ENCODE assay signal across 14 cellular contexts in genomic region chr15:57509965-57510364, GRCh38.
DNase-seq lines count a peak whose midpoint lies in the region; TF ChIP-seq lines count a peak whose summit lies in the region.
"Had no signal": no experiment of that assay in that cellular context is flagged by ENCODE, and none has a peak within 500 bp of the region (broad histone marks: within the 10 kb centered on the region; RNA-seq: fewer than 3 reads in every experiment).

No MANE protein-coding gene starts in this region.

- POLR2A ChIA-PET in AG04450 (lab: Yijun Ruan, JAX): no interaction called here

- peaks cover 66% of the 10 kb centered on the region for H3K4me1 Mint-ChIP-seq in nephron
- H3K4me1 Mint-ChIP-seq: natural killer cell had no signal

- no peaks in the 10 kb centered on the region for H3K9me3 Mint-ChIP-seq in nephron
- H3K9me3 Mint-ChIP-seq: activated naive CD4-positive, alpha-beta T cell treated with anti-CD3 and anti-CD28 coated beads for 36 hours; natural killer cell had no signal

- peaks cover 7% of the 10 kb centered on the region for H3K27me3 Mint-ChIP-seq in nephron (ENCODE audit: low read depth)

- peak overlapping the region; percentile 39 for H3K27ac ChIP-seq in AG04450 (ENCODE audit: low read depth, low read length)
- H3K27ac ChIP-seq in caudate nucleus (ENCODE audit: low read depth, low read length): no peak overlapping the region
- H3K27ac ChIP-seq: GM23248, WERI-Rb-1 had no signal

- no peaks in the 10 kb centered on the region for H3K36me3 Mint-ChIP-seq in nephron (ENCODE audit: low read depth)
- H3K36me3 Mint-ChIP-seq: natural killer cell had no signal

- H3K4me3 Mint-ChIP-seq in nephron: no peak overlapping the region
- H3K4me3 Mint-ChIP-seq: activated naive CD4-positive, alpha-beta T cell treated with anti-CD3 and anti-CD28 coated beads for 36 hours; natural killer cell had no signal

- H3K9me3 ChIP-seq in AG04450 (ENCODE audit: control insufficient read depth, insufficient read depth, low read length): no peaks in the 10 kb centered on the region

- no peaks in the 10 kb centered on the region for H3K27me3 ChIP-seq in AG04450 (ENCODE audit: control insufficient read depth, insufficient read depth, low read length)

- TF ChIP-seq CTCF in AG04450 (IDR thresholded peaks at IDR 0.05; ENCODE audit: low read depth, low read length): no peak
- TF ChIP-seq CTCF in nephron (IDR thresholded peaks at IDR 0.05; ENCODE audit: unreplicated experiment in 3 of 3): no peak

- CTCF ChIA-PET in AG04450 (lab: Charles Lee): interaction anchor here (0.9 kb wide), 2 partner anchors 17 to 170 kb away, joined by 3 to 5 read pairs; no protein-coding TSS in a partner anchor

- peak overlapping the region; percentile 95 to 99 (median 96) for H3K27ac Mint-ChIP-seq in nephron
- H3K27ac Mint-ChIP-seq: activated naive CD4-positive, alpha-beta T cell treated with anti-CD3 and anti-CD28 coated beads for 36 hours; natural killer cell had no signal

- no peak overlapping the region for H3K4me3 ChIP-seq in AG04450 (ENCODE audit: low read depth, low read length)
- H3K4me3 ChIP-seq: GM23248 had no signal

- no peak for DNase-seq in AG04450 (ENCODE audit: low read depth, low spot score)
- DNase-seq in NCI-H774 (lab: John Stamatoyannopoulos, UW): peak; percentile 16
- DNase-seq in glomerular visceral epithelial cell (ENCODE audit: extremely low spot score): peak; percentile 47
- DNase-seq in NCI-H2171 (lab: John Stamatoyannopoulos, UW): no peak
- DNase-seq in caudate nucleus (lab: John Stamatoyannopoulos, UW): no peak
- no peak for DNase-seq in stimulated activated naive CD4-positive, alpha-beta T cell treated with Interleukin-2 at 50 U/mL for 16 hours (lab: John Stamatoyannopoulos, UW)
- no peak for DNase-seq in AG08396 (ENCODE audit: low spot score)
- DNase-seq: activated naive CD4-positive, alpha-beta T cell treated with anti-CD3 and anti-CD28 coated beads for 36 hours; central memory CD4-positive, alpha-beta T cell; GM23248; natural killer cell; stimulated activated CD4-positive, alpha-beta T cell treated with anti-CD3 and anti-CD28 coated beads, Interleukin-4, amount 100 ng/mL, for 1 hour; WERI-Rb-1 had no signal

Comparison
In these comparisons a context has a peak if more than half of its experiments do, and no peak if none do; other contexts are left out.
1. DNase-seq: peak in NCI-H774 (single experiment) and glomerular visceral epithelial cell (single experiment); none in AG04450 (single experiment), NCI-H2171 (single experiment), caudate nucleus (0 of 61), stimulated activated naive CD4-positive, alpha-beta T cell treated with Interleukin-2 at 50 U/mL for 16 hours (single experiment) and AG08396 (single experiment).